Comparison of ENCODE assay signal across 18 cellular contexts in genomic region chrX:72495041-72495440, GRCh38.
DNase-seq lines count a peak whose midpoint lies in the region; ATAC-seq and TF ChIP-seq lines count a peak whose summit lies in the region.
"Had no signal": no experiment of that assay in that cellular context is flagged by ENCODE, and none has a peak within 500 bp of the region (broad histone marks: within the 10 kb centered on the region; RNA-seq: fewer than 3 reads in every experiment).

No MANE protein-coding gene starts in this region.

- H3K9me2 ChIP-seq in SK-N-SH, result no peaks in the 10 kb centered on the region

- TF ChIP-seq CTCF in AG10803 (conservative IDR thresholded peaks at IDR 0.05; ENCODE audit: low read length) (no peak), SK-N-SH (IDR thresholded peaks at IDR 0.05) (no peak), fibroblast of the aortic adventitia (IDR thresholded peaks at IDR 0.05; ENCODE audit: insufficient read depth, low read length) (no peak)

- no peaks in the 10 kb centered on the region for H3K27me3 ChIP-seq in SK-N-SH (ENCODE audit: insufficient read depth)

- ATAC-seq in sciatic nerve, result peak; percentile 94
- ATAC-seq: K562 had no signal

- H3K4me1 ChIP-seq in SK-N-SH (ENCODE audit: control insufficient read depth in 1 of 2, insufficient read depth in 2 of 2, low read depth in 1 of 2, low read length in 1 of 2), result peaks cover 0 to 5% of the 10 kb centered on the region in 2 experiments; a peak in 2 of 4 replicates

- no peaks in the 10 kb centered on the region for H4K20me1 ChIP-seq in SK-N-SH (ENCODE audit: insufficient read depth)

- DNase-seq in AG10803 (ENCODE audit: low read depth) (peak; percentile 48), SK-N-SH (peak; percentile 27), fibroblast of the aortic adventitia (ENCODE audit: low read depth) (peak; percentile 51), sciatic nerve (ENCODE audit: low spot score) (no peak), A172 (ENCODE audit: low spot score) (no peak), superior temporal gyrus (ENCODE audit: extremely low spot score) (no peak)
- DNase-seq in activated CD8-positive, alpha-beta memory T cell treated with anti-CD3 and anti-CD28 coated beads, Interleukin-2, amount 50 U/mL, for 4 hours, result no peak
- DNase-seq: AML-193, DMS79, H7, HFFc6, NCI-H1092 treated with DMSO at 0.1 percent for 48 hours, NCI-H1694, NCI-H2081 treated with DMSO at 0.1 percent for 48 hours, NCI-H510A, NCI-H748 treated with DMSO at 0.1 percent for 48 hours, SHP77 had no signal

- H3K4me3 ChIP-seq in AG10803 (ENCODE audit: low read length) (no peak overlapping the region), SK-N-SH (ENCODE audit: low read depth in 2 of 2, low read length in 1 of 2) (no peak overlapping the region), fibroblast of the aortic adventitia (ENCODE audit: low read depth, low read length) (no peak overlapping the region)
- H3K4me3 ChIP-seq: K562 had no signal

- peak in 1 of 2 experiments; percentile 11; a peak in 1 of 4 replicates for TF ChIP-seq EP300 in SK-N-SH (IDR thresholded peaks at IDR 0.05; ENCODE audit: borderline replicate concordance in 1 of 2, low read depth in 1 of 2, low read length in 1 of 2)

- intact Hi-C loops in sciatic nerve (cut with DNase I), result no loop called here

- H3K36me3 ChIP-seq in SK-N-SH (replicated peaks in 1 of 2; ENCODE audit: control insufficient read depth in 1 of 2, insufficient read depth in 2 of 2, low read length in 1 of 2), result peaks cover 9 to 18% of the 10 kb centered on the region in 2 experiments

- no peak overlapping the region for H2AFZ ChIP-seq in SK-N-SH (ENCODE audit: low read depth)

- CTCF ChIA-PET in SK-N-SH (lab: Yijun Ruan, JAX), result no interaction called here

- no peaks in the 10 kb centered on the region for H3F3A ChIP-seq in SK-N-SH (replicated peaks; ENCODE audit: insufficient read depth)

- H3K27ac ChIP-seq in SK-N-SH (ENCODE audit: low read depth in 2 of 2, low read length in 1 of 2), result peak overlapping the region in 1 of 2 experiments; percentile 63; a peak in 2 of 4 replicates

- WGBS in SK-N-SH (ENCODE audit: low lambda C conversion rate), result 67% methylated on average over 6 of the region's 6 CpGs

- no peak overlapping the region for H3K4me2 ChIP-seq in SK-N-SH

- H3K9me3 ChIP-seq in SK-N-SH, result 0 out of 2 replicates have a peak, but pooled peaks cover 9% of the 10 kb centered on the region

- H3K9ac ChIP-seq in SK-N-SH, result no peak overlapping the region

- no peak; the same call in 1 of the 2 replicates for TF ChIP-seq RAD21 in SK-N-SH (IDR thresholded peaks at IDR 0.05; ENCODE audit: low read length)

- POLR2A ChIA-PET in SK-N-SH (lab: Yijun Ruan, JAX), result no interaction called here

- 0 out of 2 replicates have a peak, but pooled peaks cover 4% of the 10 kb centered on the region for H3K79me2 ChIP-seq in SK-N-SH (ENCODE audit: insufficient read depth)

TF ChIP-seq in SK-N-SH, 30 proteins besides CTCF, POLR2A, EP300 and RAD21:
- TF ChIP-seq USF2 (IDR thresholded peaks at IDR 0.05; ENCODE audit: borderline replicate concordance, low read depth, low read length) (no peak), GATA2 (CRISPR knock-in tag; IDR thresholded peaks at IDR 0.05) (0 out of 2 replicates have a peak, but pooled peaks have one; percentile 26)

Comparison
In these comparisons a context has a peak if more than half of its experiments do, and no peak if none do; other contexts are left out.
1. DNase-seq: peak in AG10803 (single experiment), SK-N-SH (single experiment) and fibroblast of the aortic adventitia (single experiment); none in sciatic nerve (single experiment), A172 (single experiment), superior temporal gyrus (single experiment) and activated CD8-positive, alpha-beta memory T cell treated with anti-CD3 and anti-CD28 coated beads, Interleukin-2, amount 50 U/mL, for 4 hours (single experiment).